ENCODE assay signal across 18 cellular contexts in genomic region chr7:43575506-43575905, GRCh38. TPM values are rescaled to one million over a fixed set of nuclear protein-coding genes. Genes with fewer than 3 reads are reported as not detected.
A peak's percentile ranks its signal among the peaks of the same experiment; 100 is the strongest.
DNase-seq lines count a peak whose midpoint lies in the region; FAIRE-seq and TF ChIP-seq lines count a peak whose summit lies in the region.
"Had no signal": no experiment of that assay in that cellular context is flagged by ENCODE, and none has a peak within 500 bp of the region (broad histone marks: within the 10 kb centered on the region; RNA-seq: fewer than 3 reads in every experiment).

No MANE protein-coding gene starts in this region.

- H3K4me3 ChIP-seq in mesendoderm (ENCODE audit: low read length) (no peak overlapping the region), hepatocyte (no peak overlapping the region)
- H3K4me3 ChIP-seq: BLaER1, GM12878, GM23338 had no signal

- H3K36me3 ChIP-seq in mesendoderm (ENCODE audit: control insufficient read depth, insufficient read depth, low read length), result no peaks in the 10 kb centered on the region
- no peaks in the 10 kb centered on the region for H3K36me3 ChIP-seq in hepatocyte (replicated peaks; ENCODE audit: insufficient read depth, low read depth)
- H3K36me3 ChIP-seq: BLaER1 had no signal

- no peak overlapping the region for H3K23ac ChIP-seq in mesendoderm (ENCODE audit: low read length)

- no peak overlapping the region for H3K18ac ChIP-seq in mesendoderm (ENCODE audit: low read length)

- H3K9ac ChIP-seq in mesendoderm (ENCODE audit: low read length), result no peak overlapping the region
- H3K9ac ChIP-seq: BLaER1 had no signal

- H2BK120ac ChIP-seq in mesendoderm (ENCODE audit: low read depth, low read length), result no peak overlapping the region

- H3K9me2 ChIP-seq in hepatocyte (replicated peaks; ENCODE audit: insufficient read depth), result no peaks in the 10 kb centered on the region

- no peak overlapping the region for H4K8ac ChIP-seq in mesendoderm (ENCODE audit: low read depth, low read length)

- H3K4me2 ChIP-seq in mesendoderm (ENCODE audit: low read length) (no peak overlapping the region), hepatocyte (no peak overlapping the region)
- H3K4me2 ChIP-seq: BLaER1, GM23338 had no signal

- H2AFZ ChIP-seq in hepatocyte, result no peak overlapping the region
- H2AFZ ChIP-seq: GM23338 had no signal

- WGBS in mesendoderm (ENCODE audit: extremely low coverage, insufficient coverage, low lambda C conversion rate), result no CpG with 5 or more reads among the region's 6 CpGs
- WGBS in hepatocyte (ENCODE audit: low lambda C conversion rate, missing lambda C conversion rate), result 92% methylated on average over 6 of the region's 6 CpGs

- DNase-seq in mesendoderm, result no peak
- DNase-seq in NCI-H1436 (lab: John Stamatoyannopoulos, UW), result no peak
- no peak for DNase-seq in hepatocyte (ENCODE audit: low spot score)
- DNase-seq in urothelium cell line (ENCODE audit: low spot score), result no peak
- DNase-seq: 8988T; Caco-2; CD4-positive, CD25-positive, alpha-beta regulatory T cell; CD8-positive, alpha-beta T cell; DMS153; DND-41; GDM1; H9 had no signal

- H4K20me1 ChIP-seq in hepatocyte (ENCODE audit: insufficient read depth, poor library complexity, severe bottlenecking), result no peaks in the 10 kb centered on the region
- H4K20me1 ChIP-seq: BLaER1 had no signal

- H3K27me3 ChIP-seq in mesendoderm (ENCODE audit: insufficient read depth, low read length, poor library complexity) (no peaks in the 10 kb centered on the region), hepatocyte (no peaks in the 10 kb centered on the region)
- H3K27me3 ChIP-seq: BLaER1 had no signal

- H3K79me2 ChIP-seq in mesendoderm (ENCODE audit: control insufficient read depth, insufficient read depth, low read length) (no peaks in the 10 kb centered on the region), hepatocyte (no peaks in the 10 kb centered on the region)

- no peak overlapping the region for H3K4ac ChIP-seq in mesendoderm (ENCODE audit: low read depth, low read length)

- no peak overlapping the region for H3K27ac ChIP-seq in mesendoderm (ENCODE audit: low read depth, low read length)
- no peak overlapping the region for H3K27ac ChIP-seq in hepatocyte
- H3K27ac ChIP-seq: BLaER1, C4-2B had no signal

- no peak overlapping the region for H2AK5ac ChIP-seq in mesendoderm (ENCODE audit: low read length)

- H3K79me1 ChIP-seq in mesendoderm (ENCODE audit: low read length), result no peaks in the 10 kb centered on the region

- no peak overlapping the region for H2BK5ac ChIP-seq in mesendoderm (ENCODE audit: low read length)

- H4K5ac ChIP-seq in mesendoderm (ENCODE audit: low read length), result no peak overlapping the region

- H2BK15ac ChIP-seq in mesendoderm (replicated peaks; ENCODE audit: low read depth), result peak overlapping the region; percentile 36

- TF ChIP-seq CTCF in hepatocyte (IDR thresholded peaks at IDR 0.05; ENCODE audit: poor library complexity), result no peak

- no peak overlapping the region for H3K56ac ChIP-seq in mesendoderm (ENCODE audit: low read length)

- no peaks in the 10 kb centered on the region for H3K4me1 ChIP-seq in mesendoderm (ENCODE audit: control insufficient read depth, low read depth, low read length)
- no peaks in the 10 kb centered on the region for H3K4me1 ChIP-seq in hepatocyte (ENCODE audit: insufficient read depth)

- peak; percentile 42 for FAIRE-seq in G401.6 (lab: Jason Lieb, UNC)
- FAIRE-seq in endometrium (lab: Jason Lieb, UNC), result peak; percentile 58
- FAIRE-seq in urothelium cell line (lab: Jason Lieb, UNC), result no peak
- FAIRE-seq: GM12878 had no signal

- H3K9me3 ChIP-seq in hepatocyte (ENCODE audit: low read depth), result no peaks in the 10 kb centered on the region
- H3K9me3 ChIP-seq: BLaER1, Caco-2 had no signal

RNA-seq across cellular contexts. Expression of gene STK17A, which starts 7.4 kb away (rescaled TPM):
- 10.7 TPM for polyA plus RNA-seq in mesendoderm (2013, experiment 1 of 2)
- 10.8 TPM for polyA plus RNA-seq in mesendoderm (2013, experiment 2 of 2)
- 21.6 and 23.6 TPM in 2 replicates for total RNA-seq in hepatocyte
- polyA plus RNA-seq in hepatocyte, result 19.0 and 21.1 TPM in 2 replicates
